ENCODE assay signal across 22 cellular contexts in genomic region chr1:205687242-205687641, GRCh38. TPM values are rescaled to one million over a fixed set of nuclear protein-coding genes. Genes with fewer than 3 reads are reported as not detected.
DNase-seq lines count a peak whose midpoint lies in the region; TF ChIP-seq lines count a peak whose summit lies in the region.
"Had no signal": no experiment of that assay in that cellular context is flagged by ENCODE, and none has a peak within 500 bp of the region (broad histone marks: within the 10 kb centered on the region; RNA-seq: fewer than 3 reads in every experiment).

No MANE protein-coding gene starts in this region.

- no peak for TF ChIP-seq CTCF in type B pancreatic cell (conservative IDR thresholded peaks at IDR 0.05)

- no peaks in the 10 kb centered on the region for H3K36me3 ChIP-seq in iPS-20b (ENCODE audit: insufficient read depth, low read depth, low read length)
- H3K36me3 ChIP-seq: BLaER1 treated with 17β-estradiol and CSF1 and Interleukin-3, amounts not matched to agents 10 nM and 100 nM; Peyer's patch; SJCRH30 had no signal

- H3K27me3 ChIP-seq in iPS-20b (ENCODE audit: insufficient read depth, low read length): no peaks in the 10 kb centered on the region
- H3K27me3 ChIP-seq: BLaER1 treated with 17β-estradiol and CSF1 and Interleukin-3, amounts not matched to agents 10 nM and 100 nM; Peyer's patch; SJCRH30 had no signal

- no peak overlapping the region for H3K27ac Mint-ChIP-seq in type B pancreatic cell
- H3K27ac Mint-ChIP-seq: CD4-positive, alpha-beta memory T cell had no signal

- H3K4me1 ChIP-seq in iPS-20b (ENCODE audit: insufficient read depth, low read length): peaks cover 15% of the 10 kb centered on the region; the same call in 1 of the 2 replicates
- H3K4me1 ChIP-seq: Caco-2, Peyer's patch had no signal

- H3K9me3 ChIP-seq in iPS-20b (ENCODE audit: insufficient read depth, low read depth, low read length): no peaks in the 10 kb centered on the region
- H3K9me3 ChIP-seq: BLaER1 treated with 17β-estradiol and CSF1 and Interleukin-3, amounts not matched to agents 10 nM and 100 nM; Caco-2; Peyer's patch; SJCRH30 had no signal

- H3K9ac ChIP-seq in iPS-20b (ENCODE audit: low read depth, low read length): no peak overlapping the region
- H3K9ac ChIP-seq: BLaER1 treated with 17β-estradiol and CSF1 and Interleukin-3, amounts not matched to agents 10 nM and 100 nM had no signal

- H3K27ac ChIP-seq in iPS-20b (ENCODE audit: low read length): peak overlapping the region; percentile 14
- H3K27ac ChIP-seq: BLaER1 treated with 17β-estradiol and CSF1 and Interleukin-3, amounts not matched to agents 10 nM and 100 nM; Peyer's patch; SJCRH30 had no signal

- no peaks in the 10 kb centered on the region for H3K9me3 Mint-ChIP-seq in type B pancreatic cell
- H3K9me3 Mint-ChIP-seq: CD4-positive, alpha-beta memory T cell had no signal

- no peaks in the 10 kb centered on the region for H3K36me3 Mint-ChIP-seq in type B pancreatic cell
- H3K36me3 Mint-ChIP-seq: CD4-positive, alpha-beta memory T cell had no signal

- DNase-seq in NCI-H2227 (lab: John Stamatoyannopoulos, UW; ENCODE audit: unreplicated experiment) (peak; percentile 10), NCI-H2227 treated with DMSO at 0.1 percent for 48 hours (lab: John Stamatoyannopoulos, UW) (no peak), NCI-H82 treated with DMSO at 0.1 percent for 48 hours (lab: John Stamatoyannopoulos, UW; ENCODE audit: unreplicated experiment) (peak; percentile 29), type B pancreatic cell (ENCODE audit: extremely low spot score, unreplicated experiment) (no peak), anterior cingulate cortex (lab: John Stamatoyannopoulos, UW) (no peak)
- DNase-seq in activated naive CD4-positive, alpha-beta T cell (lab: John Stamatoyannopoulos, UW): no peak
- no peak for DNase-seq in activated CD4-positive, alpha-beta T cell treated with anti-CD3 and anti-CD28 coated beads, Interleukin-2, amount 50 U/mL, for 1 hour
- DNase-seq: 8988T; Caco-2; CD4-positive, alpha-beta memory T cell; DMS 273 treated with DMSO at 0.1 percent for 48 hours; DMS79 treated with DMSO at 0.1 percent for 48 hours; GOT3; NCI-H1092; NCI-H1436 treated with DMSO at 0.1 percent for 48 hours; NCI-H1930; NCI-H226; NCI-H774; Peyer's patch had no signal

- no peak overlapping the region for H3K4me3 ChIP-seq in iPS-20b (ENCODE audit: low read length)
- H3K4me3 ChIP-seq: BLaER1 treated with 17β-estradiol and CSF1 and Interleukin-3, amounts not matched to agents 10 nM and 100 nM; Peyer's patch; SJCRH30 had no signal

- H3K27me3 Mint-ChIP-seq in type B pancreatic cell: no peaks in the 10 kb centered on the region

- peak overlapping the region; percentile 19 for H3K4me3 Mint-ChIP-seq in type B pancreatic cell
- H3K4me3 Mint-ChIP-seq: CD4-positive, alpha-beta memory T cell had no signal

- H3K4me1 Mint-ChIP-seq in type B pancreatic cell (ENCODE audit: unreplicated experiment): peaks cover 29% of the 10 kb centered on the region
- H3K4me1 Mint-ChIP-seq: CD4-positive, alpha-beta memory T cell had no signal

RNA-seq across cellular contexts. Expression of gene SLC45A3, which starts 6.9 kb away (rescaled TPM):
- 3.9 and 4.2 TPM in 2 replicates for total RNA-seq in type B pancreatic cell (ENCODE audit: low replicate concordance)

RNA-seq across cellular contexts. Expression of gene ELK4, which starts 55.4 kb away (rescaled TPM):
- total RNA-seq in type B pancreatic cell (ENCODE audit: low replicate concordance): 20.9 and 27.6 TPM in 2 replicates

Comparison
In these comparisons a context has a peak if more than half of its experiments do, and no peak if none do; other contexts are left out.
1. DNase-seq: peak in NCI-H2227 (single experiment) and NCI-H82 treated with DMSO at 0.1 percent for 48 hours (single experiment); none in NCI-H2227 treated with DMSO at 0.1 percent for 48 hours (single experiment), type B pancreatic cell (single experiment), activated naive CD4-positive, alpha-beta T cell (0 of 4), activated CD4-positive, alpha-beta T cell treated with anti-CD3 and anti-CD28 coated beads, Interleukin-2, amount 50 U/mL, for 1 hour (single experiment) and anterior cingulate cortex (0 of 58).